1 cellular context compared by ENCODE assay signal in the genomic region with DNA sequence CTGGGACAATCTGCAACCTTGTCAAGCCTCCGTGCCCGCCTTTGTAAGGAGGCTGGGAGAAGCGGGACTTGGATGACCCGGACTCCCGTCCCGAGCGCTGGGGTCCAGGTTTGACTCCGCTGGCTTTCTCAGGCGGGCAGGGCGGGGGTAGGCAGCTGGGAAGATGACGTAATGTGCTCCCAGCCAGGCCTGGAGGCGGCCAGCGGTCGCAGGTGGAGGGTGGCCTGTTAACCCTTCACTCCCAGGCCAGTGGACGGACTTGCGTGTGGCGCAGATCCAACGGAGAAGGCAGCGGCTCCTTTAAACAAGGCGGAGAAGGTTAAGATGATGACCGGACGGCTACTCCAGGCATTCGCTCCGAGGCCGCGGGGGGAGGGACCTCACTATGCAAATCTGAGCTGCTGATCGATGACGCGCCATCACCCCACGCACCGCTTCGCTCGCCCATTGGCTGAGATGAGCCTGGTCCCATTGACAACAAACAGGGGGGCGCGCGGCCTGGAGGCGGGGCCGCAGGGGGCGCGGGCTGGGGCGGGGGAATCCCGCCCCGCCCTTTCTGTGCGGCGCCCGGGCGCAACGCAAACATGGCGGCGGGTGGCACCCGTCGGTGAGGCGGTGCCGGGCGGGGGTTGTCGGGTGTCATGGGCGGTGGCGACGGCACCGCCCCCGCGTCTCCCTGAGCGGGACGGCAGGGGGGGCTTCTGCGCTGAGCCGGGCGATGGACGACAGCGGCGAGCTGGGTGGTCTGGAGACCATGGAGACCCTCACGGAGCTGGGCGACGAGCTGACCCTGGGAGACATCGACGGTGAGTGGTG.
A peak's percentile ranks its signal among the peaks of the same experiment; 100 is the strongest.
TF ChIP-seq lines count a peak whose summit lies in the region.

A gene (plus strand): TSS at position 553 of the 816 bp plus-strand sequence. CDS start 166 bp downstream, at position 719.

TF ChIP-seq in HepG2, 621 proteins besides CTCF, POLR2A, EP300 and RAD21 (continued from another document and continues in another):
- TF ChIP-seq, protein P1, sequence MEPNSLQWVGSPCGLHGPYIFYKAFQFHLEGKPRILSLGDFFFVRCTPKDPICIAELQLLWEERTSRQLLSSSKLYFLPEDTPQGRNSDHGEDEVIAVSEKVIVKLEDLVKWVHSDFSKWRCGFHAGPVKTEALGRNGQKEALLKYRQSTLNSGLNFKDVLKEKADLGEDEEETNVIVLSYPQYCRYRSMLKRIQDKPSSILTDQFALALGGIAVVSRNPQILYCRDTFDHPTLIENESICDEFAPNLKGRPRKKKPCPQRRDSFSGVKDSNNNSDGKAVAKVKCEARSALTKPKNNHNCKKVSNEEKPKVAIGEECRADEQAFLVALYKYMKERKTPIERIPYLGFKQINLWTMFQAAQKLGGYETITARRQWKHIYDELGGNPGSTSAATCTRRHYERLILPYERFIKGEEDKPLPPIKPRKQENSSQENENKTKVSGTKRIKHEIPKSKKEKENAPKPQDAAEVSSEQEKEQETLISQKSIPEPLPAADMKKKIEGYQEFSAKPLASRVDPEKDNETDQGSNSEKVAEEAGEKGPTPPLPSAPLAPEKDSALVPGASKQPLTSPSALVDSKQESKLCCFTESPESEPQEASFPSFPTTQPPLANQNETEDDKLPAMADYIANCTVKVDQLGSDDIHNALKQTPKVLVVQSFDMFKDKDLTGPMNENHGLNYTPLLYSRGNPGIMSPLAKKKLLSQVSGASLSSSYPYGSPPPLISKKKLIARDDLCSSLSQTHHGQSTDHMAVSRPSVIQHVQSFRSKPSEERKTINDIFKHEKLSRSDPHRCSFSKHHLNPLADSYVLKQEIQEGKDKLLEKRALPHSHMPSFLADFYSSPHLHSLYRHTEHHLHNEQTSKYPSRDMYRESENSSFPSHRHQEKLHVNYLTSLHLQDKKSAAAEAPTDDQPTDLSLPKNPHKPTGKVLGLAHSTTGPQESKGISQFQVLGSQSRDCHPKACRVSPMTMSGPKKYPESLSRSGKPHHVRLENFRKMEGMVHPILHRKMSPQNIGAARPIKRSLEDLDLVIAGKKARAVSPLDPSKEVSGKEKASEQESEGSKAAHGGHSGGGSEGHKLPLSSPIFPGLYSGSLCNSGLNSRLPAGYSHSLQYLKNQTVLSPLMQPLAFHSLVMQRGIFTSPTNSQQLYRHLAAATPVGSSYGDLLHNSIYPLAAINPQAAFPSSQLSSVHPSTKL (CRISPR knock-in tag; IDR thresholded peaks at IDR 0.05) = peak; percentile 17; the same call in 1 of the 2 replicates
- TF ChIP-seq FIP1L1 (IDR thresholded peaks at IDR 0.05; ENCODE audit: borderline replicate concordance, insufficient read depth, low read depth, low read length) = peak; percentile 93; the same call in 1 of the 2 replicates
- no peak; the same call in 1 of the 2 replicates for TF ChIP-seq NR2F6 (IDR thresholded peaks at IDR 0.05)
- TF ChIP-seq NR2F6 (CRISPR knock-in tag; IDR thresholded peaks at IDR 0.05) = peak; percentile 63
- no peak for TF ChIP-seq ZNF496 (CRISPR knock-in tag; IDR thresholded peaks at IDR 0.05; ENCODE audit: insufficient replicate concordance)
- no peak for TF ChIP-seq ZFP1 (CRISPR knock-in tag; IDR thresholded peaks at IDR 0.05)
- TF ChIP-seq RBM39 (IDR thresholded peaks at IDR 0.05; ENCODE audit: low read depth, low read length, poor library complexity, severe bottlenecking) = peak; percentile 83
- TF ChIP-seq, protein P2, sequence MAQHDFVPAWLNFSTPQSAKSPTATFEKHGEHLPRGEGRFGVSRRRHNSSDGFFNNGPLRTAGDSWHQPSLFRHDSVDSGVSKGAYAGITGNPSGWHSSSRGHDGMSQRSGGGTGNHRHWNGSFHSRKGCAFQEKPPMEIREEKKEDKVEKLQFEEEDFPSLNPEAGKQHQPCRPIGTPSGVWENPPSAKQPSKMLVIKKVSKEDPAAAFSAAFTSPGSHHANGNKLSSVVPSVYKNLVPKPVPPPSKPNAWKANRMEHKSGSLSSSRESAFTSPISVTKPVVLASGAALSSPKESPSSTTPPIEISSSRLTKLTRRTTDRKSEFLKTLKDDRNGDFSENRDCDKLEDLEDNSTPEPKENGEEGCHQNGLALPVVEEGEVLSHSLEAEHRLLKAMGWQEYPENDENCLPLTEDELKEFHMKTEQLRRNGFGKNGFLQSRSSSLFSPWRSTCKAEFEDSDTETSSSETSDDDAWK (CRISPR knock-in tag; IDR thresholded peaks at IDR 0.05) = no peak
- no peak for TF ChIP-seq RFX3 (CRISPR knock-in tag; IDR thresholded peaks at IDR 0.05)
- no peak for TF ChIP-seq EHMT2 (IDR thresholded peaks at IDR 0.05; ENCODE audit: borderline replicate concordance, low read depth, low read length)
- TF ChIP-seq TAF15 (IDR thresholded peaks at IDR 0.05; ENCODE audit: low read depth, low read length, poor library complexity, severe bottlenecking) = peak; percentile 48
- TF ChIP-seq, protein P3, sequence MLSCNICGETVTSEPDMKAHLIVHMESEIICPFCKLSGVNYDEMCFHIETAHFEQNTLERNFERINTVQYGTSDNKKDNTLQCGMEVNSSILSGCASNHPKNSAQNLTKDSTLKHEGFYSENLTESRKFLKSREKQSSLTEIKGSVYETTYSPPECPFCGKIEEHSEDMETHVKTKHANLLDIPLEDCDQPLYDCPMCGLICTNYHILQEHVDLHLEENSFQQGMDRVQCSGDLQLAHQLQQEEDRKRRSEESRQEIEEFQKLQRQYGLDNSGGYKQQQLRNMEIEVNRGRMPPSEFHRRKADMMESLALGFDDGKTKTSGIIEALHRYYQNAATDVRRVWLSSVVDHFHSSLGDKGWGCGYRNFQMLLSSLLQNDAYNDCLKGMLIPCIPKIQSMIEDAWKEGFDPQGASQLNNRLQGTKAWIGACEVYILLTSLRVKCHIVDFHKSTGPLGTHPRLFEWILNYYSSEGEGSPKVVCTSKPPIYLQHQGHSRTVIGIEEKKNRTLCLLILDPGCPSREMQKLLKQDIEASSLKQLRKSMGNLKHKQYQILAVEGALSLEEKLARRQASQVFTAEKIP (CRISPR knock-in tag; IDR thresholded peaks at IDR 0.05; ENCODE audit: borderline replicate concordance) = no peak
- peak; percentile 91 for TF ChIP-seq HNRNPLL (IDR thresholded peaks at IDR 0.05; ENCODE audit: low read depth, low read length, poor library complexity, severe bottlenecking)
- TF ChIP-seq, protein P4, sequence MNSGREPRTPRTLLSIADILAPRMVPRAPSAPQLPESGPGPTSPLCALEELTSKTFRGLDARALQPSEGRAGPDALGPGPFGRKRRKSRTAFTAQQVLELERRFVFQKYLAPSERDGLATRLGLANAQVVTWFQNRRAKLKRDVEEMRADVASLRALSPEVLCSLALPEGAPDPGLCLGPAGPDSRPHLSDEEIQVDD (CRISPR knock-in tag; IDR thresholded peaks at IDR 0.05; ENCODE audit: borderline replicate concordance) = peak; percentile 23; the same call in 1 of the 2 replicates
- peak; percentile 87; the same call in 1 of the 2 replicates for TF ChIP-seq SNAPC2 (CRISPR knock-in tag; IDR thresholded peaks at IDR 0.05)
- no peak; the same call in 1 of the 2 replicates for TF ChIP-seq FOXC1 (CRISPR knock-in tag; IDR thresholded peaks at IDR 0.05; ENCODE audit: borderline replicate concordance)
- TF ChIP-seq, protein P5, sequence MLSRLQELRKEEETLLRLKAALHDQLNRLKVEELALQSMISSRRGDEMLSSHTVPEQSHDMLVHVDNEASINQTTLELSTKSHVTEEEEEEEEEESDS (CRISPR knock-in tag; IDR thresholded peaks at IDR 0.05; ENCODE audit: borderline replicate concordance) = peak; percentile 89; the same call in 1 of the 2 replicates
- TF ChIP-seq SUZ12 (IDR thresholded peaks at IDR 0.05; ENCODE audit: low read depth, low read length) = no peak
- TF ChIP-seq ZNF616 (CRISPR knock-in tag; IDR thresholded peaks at IDR 0.05; ENCODE audit: low read depth) = no peak
- TF ChIP-seq ZBTB8A (CRISPR knock-in tag; IDR thresholded peaks at IDR 0.05; ENCODE audit: borderline replicate concordance, low read depth) = peak; percentile 9; the same call in 1 of the 2 replicates
- peak; percentile 98 for TF ChIP-seq ARID2 (CRISPR knock-in tag; IDR thresholded peaks at IDR 0.05; ENCODE audit: borderline replicate concordance)
- TF ChIP-seq KDM4B (CRISPR knock-in tag; IDR thresholded peaks at IDR 0.05) = peak; percentile 67
- no peak for TF ChIP-seq KLF11 (CRISPR knock-in tag; IDR thresholded peaks at IDR 0.05)
- 0 out of 2 replicates have a peak, but pooled peaks have one; percentile 65 for TF ChIP-seq ZNF354B (CRISPR knock-in tag; IDR thresholded peaks at IDR 0.05)
- TF ChIP-seq ZNF761 (CRISPR knock-in tag; conservative IDR thresholded peaks at IDR 0.05) = no peak; the same call in 1 of the 2 replicates
- 0 out of 2 replicates have a peak, but pooled peaks have one; percentile 49 for TF ChIP-seq TBP (CRISPR knock-in tag; IDR thresholded peaks at IDR 0.05)
- TF ChIP-seq ZNF709 (CRISPR knock-in tag; IDR thresholded peaks at IDR 0.05) = peak; percentile 58; the same call in 1 of the 2 replicates
- TF ChIP-seq KAT7 (CRISPR knock-in tag; IDR thresholded peaks at IDR 0.05; ENCODE audit: borderline replicate concordance) = peak; percentile 1; the same call in 1 of the 2 replicates
- TF ChIP-seq, protein P6, sequence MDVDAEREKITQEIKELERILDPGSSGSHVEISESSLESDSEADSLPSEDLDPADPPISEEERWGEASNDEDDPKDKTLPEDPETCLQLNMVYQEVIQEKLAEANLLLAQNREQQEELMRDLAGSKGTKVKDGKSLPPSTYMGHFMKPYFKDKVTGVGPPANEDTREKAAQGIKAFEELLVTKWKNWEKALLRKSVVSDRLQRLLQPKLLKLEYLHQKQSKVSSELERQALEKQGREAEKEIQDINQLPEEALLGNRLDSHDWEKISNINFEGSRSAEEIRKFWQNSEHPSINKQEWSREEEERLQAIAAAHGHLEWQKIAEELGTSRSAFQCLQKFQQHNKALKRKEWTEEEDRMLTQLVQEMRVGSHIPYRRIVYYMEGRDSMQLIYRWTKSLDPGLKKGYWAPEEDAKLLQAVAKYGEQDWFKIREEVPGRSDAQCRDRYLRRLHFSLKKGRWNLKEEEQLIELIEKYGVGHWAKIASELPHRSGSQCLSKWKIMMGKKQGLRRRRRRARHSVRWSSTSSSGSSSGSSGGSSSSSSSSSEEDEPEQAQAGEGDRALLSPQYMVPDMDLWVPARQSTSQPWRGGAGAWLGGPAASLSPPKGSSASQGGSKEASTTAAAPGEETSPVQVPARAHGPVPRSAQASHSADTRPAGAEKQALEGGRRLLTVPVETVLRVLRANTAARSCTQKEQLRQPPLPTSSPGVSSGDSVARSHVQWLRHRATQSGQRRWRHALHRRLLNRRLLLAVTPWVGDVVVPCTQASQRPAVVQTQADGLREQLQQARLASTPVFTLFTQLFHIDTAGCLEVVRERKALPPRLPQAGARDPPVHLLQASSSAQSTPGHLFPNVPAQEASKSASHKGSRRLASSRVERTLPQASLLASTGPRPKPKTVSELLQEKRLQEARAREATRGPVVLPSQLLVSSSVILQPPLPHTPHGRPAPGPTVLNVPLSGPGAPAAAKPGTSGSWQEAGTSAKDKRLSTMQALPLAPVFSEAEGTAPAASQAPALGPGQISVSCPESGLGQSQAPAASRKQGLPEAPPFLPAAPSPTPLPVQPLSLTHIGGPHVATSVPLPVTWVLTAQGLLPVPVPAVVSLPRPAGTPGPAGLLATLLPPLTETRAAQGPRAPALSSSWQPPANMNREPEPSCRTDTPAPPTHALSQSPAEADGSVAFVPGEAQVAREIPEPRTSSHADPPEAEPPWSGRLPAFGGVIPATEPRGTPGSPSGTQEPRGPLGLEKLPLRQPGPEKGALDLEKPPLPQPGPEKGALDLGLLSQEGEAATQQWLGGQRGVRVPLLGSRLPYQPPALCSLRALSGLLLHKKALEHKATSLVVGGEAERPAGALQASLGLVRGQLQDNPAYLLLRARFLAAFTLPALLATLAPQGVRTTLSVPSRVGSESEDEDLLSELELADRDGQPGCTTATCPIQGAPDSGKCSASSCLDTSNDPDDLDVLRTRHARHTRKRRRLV (CRISPR knock-in tag; IDR thresholded peaks at IDR 0.05) = peak; percentile 93; the same call in 1 of the 2 replicates
- 0 out of 2 replicates have a peak, but pooled peaks have one; percentile 40 for TF ChIP-seq HOXD1 (CRISPR knock-in tag; IDR thresholded peaks at IDR 0.05)
- peak; percentile 87; the same call in 1 of the 2 replicates for TF ChIP-seq FOXK1 (CRISPR knock-in tag; IDR thresholded peaks at IDR 0.05; ENCODE audit: borderline replicate concordance, low read depth)
- no peak for TF ChIP-seq ZNF7 (CRISPR knock-in tag; IDR thresholded peaks at IDR 0.05)
- no peak; the same call in none of the 2 replicates for TF ChIP-seq ATF7-NPFF (CRISPR knock-in tag; IDR thresholded peaks at IDR 0.05; ENCODE audit: low read depth)
- TF ChIP-seq ATAD3A (CRISPR knock-in tag; IDR thresholded peaks at IDR 0.05) = no peak
- TF ChIP-seq TEAD3 (CRISPR knock-in tag; optimal IDR thresholded peaks at IDR 0.05; ENCODE audit: borderline replicate concordance) = peak; percentile 46
- TF ChIP-seq ZNF652 (CRISPR knock-in tag; IDR thresholded peaks at IDR 0.05; ENCODE audit: borderline replicate concordance, low read depth) = peak; percentile 100
- TF ChIP-seq, protein P7, sequence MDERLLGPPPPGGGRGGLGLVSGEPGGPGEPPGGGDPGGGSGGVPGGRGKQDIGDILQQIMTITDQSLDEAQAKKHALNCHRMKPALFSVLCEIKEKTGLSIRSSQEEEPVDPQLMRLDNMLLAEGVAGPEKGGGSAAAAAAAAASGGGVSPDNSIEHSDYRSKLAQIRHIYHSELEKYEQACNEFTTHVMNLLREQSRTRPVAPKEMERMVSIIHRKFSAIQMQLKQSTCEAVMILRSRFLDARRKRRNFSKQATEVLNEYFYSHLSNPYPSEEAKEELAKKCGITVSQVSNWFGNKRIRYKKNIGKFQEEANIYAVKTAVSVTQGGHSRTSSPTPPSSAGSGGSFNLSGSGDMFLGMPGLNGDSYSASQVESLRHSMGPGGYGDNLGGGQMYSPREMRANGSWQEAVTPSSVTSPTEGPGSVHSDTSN (CRISPR knock-in tag; IDR thresholded peaks at IDR 0.05) = no peak
- TF ChIP-seq ZNF768 (CRISPR knock-in tag; IDR thresholded peaks at IDR 0.05) = peak; percentile 28; the same call in 1 of the 2 replicates
